In genomic region chr3:18247776-18248310, GRCh38 we compare ENCODE assay signal across 15 cellular contexts.
A peak's percentile ranks its signal among the peaks of the same experiment; 100 is the strongest.
DNase-seq lines count a peak whose midpoint lies in the region; ATAC-seq and TF ChIP-seq lines count a peak whose summit lies in the region.
"Had no signal": no experiment of that assay in that cellular context is flagged by ENCODE, and none has a peak within 500 bp of the region (broad histone marks: within the 10 kb centered on the region; RNA-seq: fewer than 3 reads in every experiment).

No MANE protein-coding gene starts in this region.

- H3K36me3 ChIP-seq in GM23338 (ENCODE audit: insufficient read depth) (no peaks in the 10 kb centered on the region), neural progenitor cell (no peaks in the 10 kb centered on the region)

- H3K9me3 Mint-ChIP-seq in GM23338 (no peaks in the 10 kb centered on the region), neural progenitor cell (peaks cover 2% of the 10 kb centered on the region)
- H3K9me3 Mint-ChIP-seq: HFFc6 had no signal

- H3K4me3 ChIP-seq in GM23338 (no peak overlapping the region), neural progenitor cell (no peak overlapping the region)

- H3K4me1 Mint-ChIP-seq in GM23338 (peaks cover 33% of the 10 kb centered on the region), neural progenitor cell (peaks cover 36% of the 10 kb centered on the region)

- H4K20me1 ChIP-seq in GM23338 (replicated peaks; ENCODE audit: insufficient read depth) (no peaks in the 10 kb centered on the region), neural progenitor cell (ENCODE audit: low read depth) (peaks cover 75% of the 10 kb centered on the region)

- H3K9me3 ChIP-seq in neural progenitor cell (ENCODE audit: low read depth) = no peaks in the 10 kb centered on the region

- TF ChIP-seq CTCF in GM23338 (conservative IDR thresholded peaks at IDR 0.05; ENCODE audit: low read depth in 2 of 2) = no peak
- no peak for TF ChIP-seq CTCF in neural progenitor cell (IDR thresholded peaks at IDR 0.05)

- 0 out of 2 replicates have a peak overlapping the region, but pooled peaks have one; percentile 33 for H3K4me2 ChIP-seq in GM23338
- no peak overlapping the region for H3K4me2 ChIP-seq in neural progenitor cell

- peaks cover 22% of the 10 kb centered on the region for H3K4me1 ChIP-seq in GM23338 (ENCODE audit: insufficient read depth)
- H3K4me1 ChIP-seq in neural progenitor cell = peaks cover 6% of the 10 kb centered on the region

- no peaks in the 10 kb centered on the region for H3F3A ChIP-seq in GM23338 (replicated peaks; ENCODE audit: low read depth)
- H3F3A ChIP-seq in neural progenitor cell (ENCODE audit: low read depth) = no peaks in the 10 kb centered on the region

- peaks cover 5% of the 10 kb centered on the region for H3K9me2 ChIP-seq in GM23338 (ENCODE audit: insufficient read depth)

- H3K27me3 ChIP-seq in GM23338 (ENCODE audit: insufficient read depth) (no peaks in the 10 kb centered on the region), neural progenitor cell (peaks cover 100% of the 10 kb centered on the region)

- H3K79me2 ChIP-seq in GM23338 (replicated peaks; ENCODE audit: insufficient read depth) (no peaks in the 10 kb centered on the region), neural progenitor cell (ENCODE audit: low read depth) (no peaks in the 10 kb centered on the region)

- H3K27me3 Mint-ChIP-seq in GM23338 (ENCODE audit: insufficient read depth, low read depth, poor library complexity) (no peaks in the 10 kb centered on the region), neural progenitor cell (ENCODE audit: insufficient read depth, low read depth) (peaks cover 25% of the 10 kb centered on the region)
- H3K27me3 Mint-ChIP-seq: B cell had no signal

- no peak for ATAC-seq in GM23338
- ATAC-seq in esophagus mucosa = peak; percentile 76
- no peak for ATAC-seq in GM18867 (IDR thresholded peaks at IDR 0.05; ENCODE audit: unreplicated experiment)
- no peak for ATAC-seq in HG03175 (IDR thresholded peaks at IDR 0.05; ENCODE audit: unreplicated experiment)
- ATAC-seq: HepG2 had no signal

- H3K27ac Mint-ChIP-seq in GM23338 (no peak overlapping the region), neural progenitor cell (no peak overlapping the region)
- H3K27ac Mint-ChIP-seq: B cell, HFFc6 had no signal

- H3K36me3 Mint-ChIP-seq in GM23338 (ENCODE audit: low read depth) (no peaks in the 10 kb centered on the region), neural progenitor cell (no peaks in the 10 kb centered on the region)
- H3K36me3 Mint-ChIP-seq: CD4-positive, alpha-beta memory T cell had no signal

- DNase-seq in GM23338 (ENCODE audit: low spot score) = no peak
- DNase-seq in NCI-H82 treated with DMSO at 0.1 percent for 48 hours (lab: John Stamatoyannopoulos, UW; ENCODE audit: unreplicated experiment) = peak; percentile 26
- peak; percentile 57 for DNase-seq in neural progenitor cell (ENCODE audit: low spot score)
- no peak for DNase-seq in activated naive CD4-positive, alpha-beta T cell treated with anti-CD3 and anti-CD28 coated beads, Interleukin-2, amount 50 U/mL, for 16 hours
- DNase-seq in stimulated activated naive CD4-positive, alpha-beta T cell (lab: John Stamatoyannopoulos, UW) = no peak
- DNase-seq: CD4-positive, alpha-beta memory T cell; DMS79; HCEC 1CT; HFFc6 had no signal

- H3K4me3 Mint-ChIP-seq in GM23338 (no peak overlapping the region), neural progenitor cell (no peak overlapping the region)
- H3K4me3 Mint-ChIP-seq: B cell; CD4-positive, alpha-beta memory T cell; HFFc6 had no signal

- H3K27ac ChIP-seq in GM23338 (ENCODE audit: low read depth) = no peak overlapping the region
- no peak overlapping the region for H3K27ac ChIP-seq in neural progenitor cell
- H3K27ac ChIP-seq: C4-2B had no signal

- H2AFZ ChIP-seq in GM23338 (no peak overlapping the region), neural progenitor cell (replicated peaks) (no peak overlapping the region)

- H3K9ac ChIP-seq in neural progenitor cell = no peak overlapping the region

TF ChIP-seq in GM23338, 12 proteins besides CTCF, POLR2A, EP300 and RAD21:
- TF ChIP-seq EZH2 (IDR thresholded peaks at IDR 0.05; ENCODE audit: low read depth, unreplicated experiment) = no peak
- no peak for TF ChIP-seq NANOG (IDR thresholded peaks at IDR 0.05; ENCODE audit: borderline replicate concordance)
- no peak for TF ChIP-seq REST (IDR thresholded peaks at IDR 0.05; ENCODE audit: unreplicated experiment)

Comparison
In these comparisons a context has a peak if more than half of its experiments do, and no peak if none do; other contexts are left out.
1. DNase-seq: peak in NCI-H82 treated with DMSO at 0.1 percent for 48 hours (single experiment) and neural progenitor cell (single experiment); none in GM23338 (single experiment), activated naive CD4-positive, alpha-beta T cell treated with anti-CD3 and anti-CD28 coated beads, Interleukin-2, amount 50 U/mL, for 16 hours (single experiment) and stimulated activated naive CD4-positive, alpha-beta T cell (0 of 6).